10 cellular contexts compared by ENCODE assay signal in the genomic region with DNA sequence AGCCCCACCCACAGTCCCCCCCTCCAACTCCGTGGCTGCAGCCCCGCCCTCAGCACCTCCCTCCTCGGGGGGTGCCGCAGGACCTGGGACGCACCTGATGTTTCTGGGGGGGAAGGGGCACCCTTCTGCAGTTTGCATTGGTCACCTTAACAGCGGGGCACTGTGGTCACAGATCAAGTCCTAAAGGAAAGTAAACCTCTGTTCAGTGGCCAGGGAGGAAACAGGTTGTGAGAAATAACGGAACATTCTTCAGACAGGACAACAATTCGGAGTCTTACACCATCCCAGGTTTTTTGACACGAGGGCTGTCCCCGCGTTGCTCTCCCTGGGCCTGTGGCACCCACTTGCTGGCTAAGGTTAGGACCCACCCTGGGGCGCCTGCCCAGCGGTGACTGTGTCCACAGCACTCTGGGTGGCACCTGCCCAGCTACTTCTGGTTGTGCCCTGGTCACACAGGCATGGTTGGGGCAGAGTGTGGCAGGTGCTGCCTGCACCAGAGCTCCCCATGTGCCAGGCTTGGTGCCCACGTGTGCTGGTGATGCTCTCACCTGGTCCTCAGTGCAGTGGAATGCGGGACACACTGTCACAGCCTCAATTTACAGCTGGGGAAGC.
DNase-seq lines count a peak whose midpoint lies in the region; ATAC-seq and TF ChIP-seq lines count a peak whose summit lies in the region.
"Had no signal": no experiment of that assay in that cellular context is flagged by ENCODE, and none has a peak within 500 bp of the region (broad histone marks: within the 10 kb centered on the region; RNA-seq: fewer than 3 reads in every experiment).

No MANE protein-coding gene starts in this region.

- no peaks in the 10 kb centered on the region for H3K36me3 ChIP-seq in CD8-positive, alpha-beta T cell (ENCODE audit: insufficient read depth, low read length)
- H3K36me3 ChIP-seq in NT2/D1 (ENCODE audit: insufficient read depth, insufficient read length, low read length) = no peaks in the 10 kb centered on the region
- no peaks in the 10 kb centered on the region for H3K36me3 ChIP-seq in osteoblast (ENCODE audit: insufficient read depth, low read length)
- H3K36me3 ChIP-seq: WERI-Rb-1 had no signal

- H3K9ac ChIP-seq in NT2/D1 (ENCODE audit: insufficient read length, low read depth) = peak overlapping the region; percentile 42

- peak overlapping the region; percentile 50 for H3K4me3 Mint-ChIP-seq in CD8-positive, alpha-beta T cell
- H3K4me3 Mint-ChIP-seq in osteocyte (ENCODE audit: unreplicated experiment) = no peak overlapping the region

- H3K27ac Mint-ChIP-seq in CD8-positive, alpha-beta T cell = no peak overlapping the region
- H3K27ac Mint-ChIP-seq in osteocyte (ENCODE audit: unreplicated experiment) = no peak overlapping the region

- no peak for TF ChIP-seq CTCF in CD8-positive, alpha-beta T cell (IDR thresholded peaks at IDR 0.05)
- no peak for TF ChIP-seq CTCF in osteocyte (IDR thresholded peaks at IDR 0.05)
- no peak for TF ChIP-seq CTCF in osteoblast (IDR thresholded peaks at IDR 0.05; ENCODE audit: extremely low read depth, low read depth, low read length)

- ATAC-seq in CD8-positive, alpha-beta T cell = no peak
- ATAC-seq in esophagus mucosa = peak; percentile 0
- no peak for ATAC-seq in HG03095 (IDR thresholded peaks at IDR 0.05; ENCODE audit: unreplicated experiment)

- intact Hi-C loops in CD8-positive, alpha-beta T cell (cut with DNase I, micrococcal nuclease) = loop anchor here (1.0 kb wide), 2 partner anchors 201 to 204 kb away; partner anchors contain the start of gene GPC1 (in 1 of the 2)

- H3K9me3 Mint-ChIP-seq in CD8-positive, alpha-beta T cell = peaks cover 4% of the 10 kb centered on the region
- H3K9me3 Mint-ChIP-seq in osteocyte (ENCODE audit: unreplicated experiment) = peaks cover 12% of the 10 kb centered on the region

- POLR2A ChIA-PET in CD8-positive, alpha-beta T cell (lab: Charles Lee) = no interaction called here

- CTCF ChIA-PET in CD8-positive, alpha-beta T cell (lab: Charles Lee) = interaction anchor here (2.4 kb wide), 1 partner anchor 202 kb away, joined by 8 read pairs; no protein-coding TSS in a partner anchor

- H3K9me3 ChIP-seq in CD8-positive, alpha-beta T cell (ENCODE audit: low read length) = peaks cover under 1% of the 10 kb centered on the region
- H3K9me3 ChIP-seq in NT2/D1 (ENCODE audit: insufficient read depth, low read length) (peaks cover 11% of the 10 kb centered on the region), osteoblast (ENCODE audit: low read depth, low read length) (peaks cover 2% of the 10 kb centered on the region)

- peaks cover 17% of the 10 kb centered on the region for H3K27me3 Mint-ChIP-seq in CD8-positive, alpha-beta T cell (ENCODE audit: low read depth)
- H3K27me3 Mint-ChIP-seq in osteocyte (ENCODE audit: unreplicated experiment) = no peaks in the 10 kb centered on the region

- no peaks in the 10 kb centered on the region for H4K20me1 ChIP-seq in osteoblast (ENCODE audit: insufficient read depth, low read length)

- no peaks in the 10 kb centered on the region for H3K36me3 Mint-ChIP-seq in CD8-positive, alpha-beta T cell
- no peaks in the 10 kb centered on the region for H3K36me3 Mint-ChIP-seq in osteocyte (ENCODE audit: unreplicated experiment)

- H3K4me2 ChIP-seq in osteoblast (ENCODE audit: insufficient read depth, low read length) = no peak overlapping the region

- H3K4me1 Mint-ChIP-seq in CD8-positive, alpha-beta T cell (ENCODE audit: low read depth) = peaks cover 7% of the 10 kb centered on the region
- H3K4me1 Mint-ChIP-seq in osteocyte (ENCODE audit: unreplicated experiment) = peaks cover 17% of the 10 kb centered on the region

- H3K27ac ChIP-seq in CD8-positive, alpha-beta T cell (ENCODE audit: low read depth, low read length) = no peak overlapping the region
- H3K27ac ChIP-seq in osteoblast (ENCODE audit: low read depth, low read length) = no peak overlapping the region
- H3K27ac ChIP-seq: WERI-Rb-1 had no signal

- no peaks in the 10 kb centered on the region for H3K79me2 ChIP-seq in osteoblast (ENCODE audit: insufficient read depth, low read length)

- H2AFZ ChIP-seq in osteoblast (ENCODE audit: low read length) = no peak overlapping the region

- no peaks in the 10 kb centered on the region for H3K27me3 ChIP-seq in CD8-positive, alpha-beta T cell (ENCODE audit: insufficient read depth, low read length)
- H3K27me3 ChIP-seq in NT2/D1 (ENCODE audit: insufficient read depth, insufficient read length) = peaks cover 13% of the 10 kb centered on the region
- no peaks in the 10 kb centered on the region for H3K27me3 ChIP-seq in osteoblast (ENCODE audit: insufficient read depth, low read length)

- peaks cover 16% of the 10 kb centered on the region for H3K4me1 ChIP-seq in CD8-positive, alpha-beta T cell (ENCODE audit: insufficient read depth, low read length)
- H3K4me1 ChIP-seq in NT2/D1 (ENCODE audit: insufficient read depth, insufficient read length) = peaks cover 25% of the 10 kb centered on the region
- H3K4me1 ChIP-seq in osteoblast (ENCODE audit: insufficient read depth, low read length) = peaks cover 11% of the 10 kb centered on the region

- H3K4me3 ChIP-seq in CD8-positive, alpha-beta T cell (ENCODE audit: low read depth, low read length) = no peak overlapping the region
- no peak overlapping the region for H3K4me3 ChIP-seq in NT2/D1 (ENCODE audit: insufficient read length, low read depth)
- H3K4me3 ChIP-seq in osteoblast (ENCODE audit: insufficient read depth, low read length) = no peak overlapping the region

- DNase-seq in CD8-positive, alpha-beta T cell = peak in 2 of 7 experiments; percentile 3 to 45
- DNase-seq in NT2/D1 (ENCODE audit: low read depth, low spot score) (no peak), osteocyte (ENCODE audit: extremely low spot score, unreplicated experiment) (peak; percentile 79), osteoblast (ENCODE audit: insufficient read length, low spot score, missing footprints) (no peak), T1000 (lab: John Stamatoyannopoulos, UW) (no peak), MV-4-11 (lab: John Stamatoyannopoulos, UW) (no peak)
- DNase-seq: COR-L47 had no signal
